ENCODE assay signal across 21 cellular contexts in the genomic region with DNA sequence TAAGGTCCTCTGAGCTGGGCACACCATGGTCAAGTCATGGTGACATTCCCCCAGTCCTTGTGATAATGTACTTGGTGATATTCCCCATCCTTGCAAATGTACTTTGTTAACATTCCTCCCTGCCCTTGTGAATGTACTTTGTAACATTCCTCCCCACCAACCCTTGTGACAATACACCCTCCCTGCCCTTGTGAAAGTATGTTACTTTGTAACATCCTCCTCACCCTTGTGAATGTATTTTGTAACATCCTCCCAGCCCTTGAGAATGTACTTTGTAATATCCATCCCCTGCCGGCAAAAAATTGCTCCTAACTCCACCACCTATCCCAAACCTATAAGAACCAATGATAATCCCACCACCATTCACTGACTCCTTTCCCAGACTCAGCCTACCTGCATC. TPM values are rescaled to one million over a fixed set of nuclear protein-coding genes. Genes with fewer than 3 reads are reported as not detected.
DNase-seq lines count a peak whose midpoint lies in the region; ATAC-seq and TF ChIP-seq lines count a peak whose summit lies in the region.
"Had no signal": no experiment of that assay in that cellular context is flagged by ENCODE, and none has a peak within 500 bp of the region (broad histone marks: within the 10 kb centered on the region; RNA-seq: fewer than 3 reads in every experiment).

No MANE protein-coding gene starts in this region.

- CTCF ChIA-PET in Caco-2 (lab: Charles Lee) = no interaction called here

- peaks cover 20% of the 10 kb centered on the region for H3K9me3 Mint-ChIP-seq in Caco-2 (ENCODE audit: unreplicated experiment)
- H3K9me3 Mint-ChIP-seq in central memory CD8-positive, alpha-beta T cell = no peaks in the 10 kb centered on the region
- H3K9me3 Mint-ChIP-seq in activated T-cell treated with anti-CD3 and anti-CD28 coated beads, Interleukin-2, amount 50 U/mL, for 24 hours = no peaks in the 10 kb centered on the region
- H3K9me3 Mint-ChIP-seq in neural progenitor cell = peaks cover 32% of the 10 kb centered on the region
- H3K9me3 Mint-ChIP-seq: CD4-positive, alpha-beta T cell had no signal

- H3K4me1 ChIP-seq in Caco-2 = no peaks in the 10 kb centered on the region
- no peaks in the 10 kb centered on the region for H3K4me1 ChIP-seq in mesenchymal stem cell (ENCODE audit: control insufficient read depth, insufficient read depth, low read depth, low read length)
- no peaks in the 10 kb centered on the region for H3K4me1 ChIP-seq in neural progenitor cell
- H3K4me1 ChIP-seq: A549, BE2C had no signal

- peaks cover 52% of the 10 kb centered on the region for H3K79me1 ChIP-seq in mesenchymal stem cell (replicated peaks; ENCODE audit: low read length, poor library complexity, severe bottlenecking)

- H3K79me2 ChIP-seq in neural progenitor cell (ENCODE audit: low read depth) = peaks cover 12% of the 10 kb centered on the region

- H3K36me3 Mint-ChIP-seq in Caco-2 (ENCODE audit: insufficient read depth, unreplicated experiment) (peaks cover 24% of the 10 kb centered on the region), neural progenitor cell (peaks cover 43% of the 10 kb centered on the region)
- H3K36me3 Mint-ChIP-seq in central memory CD8-positive, alpha-beta T cell (ENCODE audit: insufficient read depth) = peaks cover 3% of the 10 kb centered on the region
- peaks cover 70% of the 10 kb centered on the region for H3K36me3 Mint-ChIP-seq in activated T-cell treated with anti-CD3 and anti-CD28 coated beads, Interleukin-2, amount 50 U/mL, for 24 hours (ENCODE audit: low read depth)

- H3K4me2 ChIP-seq in mesenchymal stem cell (ENCODE audit: low read length, poor library complexity, severe bottlenecking) (no peak overlapping the region), neural progenitor cell (no peak overlapping the region)
- H3K4me2 ChIP-seq: A549 had no signal

- H3K4me3 Mint-ChIP-seq in Caco-2 (ENCODE audit: unreplicated experiment) (no peak overlapping the region), neural progenitor cell (no peak overlapping the region)
- no peak overlapping the region for H3K4me3 Mint-ChIP-seq in central memory CD8-positive, alpha-beta T cell
- no peak overlapping the region for H3K4me3 Mint-ChIP-seq in activated T-cell treated with anti-CD3 and anti-CD28 coated beads, Interleukin-2, amount 50 U/mL, for 24 hours
- H3K4me3 Mint-ChIP-seq: CD4-positive, alpha-beta T cell had no signal

- no peak overlapping the region for H2AFZ ChIP-seq in mesenchymal stem cell (ENCODE audit: low read depth, low read length)
- no peak overlapping the region for H2AFZ ChIP-seq in neural progenitor cell (replicated peaks)

- H3K27me3 Mint-ChIP-seq in Caco-2 (ENCODE audit: insufficient read depth, unreplicated experiment) = no peaks in the 10 kb centered on the region
- H3K27me3 Mint-ChIP-seq in central memory CD8-positive, alpha-beta T cell = no peaks in the 10 kb centered on the region
- no peaks in the 10 kb centered on the region for H3K27me3 Mint-ChIP-seq in activated T-cell treated with anti-CD3 and anti-CD28 coated beads, Interleukin-2, amount 50 U/mL, for 24 hours
- H3K27me3 Mint-ChIP-seq in neural progenitor cell (ENCODE audit: insufficient read depth, low read depth) = peaks cover 2% of the 10 kb centered on the region
- H3K27me3 Mint-ChIP-seq: CD4-positive, alpha-beta T cell had no signal

- no peak overlapping the region for H2AK5ac ChIP-seq in mesenchymal stem cell (ENCODE audit: low read length, severe bottlenecking)

- no peak overlapping the region for H2BK120ac ChIP-seq in mesenchymal stem cell (ENCODE audit: low read depth, low read length)

- no peak overlapping the region for H2BK12ac ChIP-seq in mesenchymal stem cell (ENCODE audit: low read length in 2 of 2)

- H3K23ac ChIP-seq in mesenchymal stem cell (ENCODE audit: low read length in 2 of 2) = no peak overlapping the region

- H3K36me3 ChIP-seq in Caco-2 (ENCODE audit: control insufficient read depth, insufficient read depth, low read length) (peaks cover 1% of the 10 kb centered on the region), mesenchymal stem cell (ENCODE audit: control insufficient read depth in 1 of 2, insufficient read depth in 2 of 2, low read depth in 1 of 2, low read length in 2 of 2) (peaks cover 5 to 8% of the 10 kb centered on the region in 2 experiments), neural progenitor cell (no peaks in the 10 kb centered on the region)

- ATAC-seq in central memory CD8-positive, alpha-beta T cell (replicated peaks; ENCODE audit: extremely low read depth, poor library complexity, severe bottlenecking) = no peak
- ATAC-seq: A549, HCT116 had no signal

- H3K4me1 Mint-ChIP-seq in Caco-2 (ENCODE audit: low read depth, unreplicated experiment) (peaks cover 10% of the 10 kb centered on the region), neural progenitor cell (no peaks in the 10 kb centered on the region)
- peaks cover 50% of the 10 kb centered on the region for H3K4me1 Mint-ChIP-seq in central memory CD8-positive, alpha-beta T cell
- peaks cover 51% of the 10 kb centered on the region for H3K4me1 Mint-ChIP-seq in activated T-cell treated with anti-CD3 and anti-CD28 coated beads, Interleukin-2, amount 50 U/mL, for 24 hours (ENCODE audit: low read depth)

- H3K4me3 ChIP-seq in AG10803 (ENCODE audit: low read length) (no peak overlapping the region), Caco-2 (ENCODE audit: low read depth, low read length) (no peak overlapping the region), mesenchymal stem cell (ENCODE audit: insufficient read depth in 1 of 2, low read depth in 1 of 2, low read length in 2 of 2) (no peak overlapping the region), neural progenitor cell (no peak overlapping the region)
- H3K4me3 ChIP-seq: A549, SK-N-MC had no signal

- TF ChIP-seq CTCF in AG10803 (conservative IDR thresholded peaks at IDR 0.05; ENCODE audit: low read length) (no peak), Caco-2 (IDR thresholded peaks at IDR 0.05; ENCODE audit: insufficient read depth in 1 of 2, low read depth in 1 of 2, low read length in 1 of 2, severe bottlenecking in 1 of 2, unreplicated experiment in 1 of 2) (no peak), neural progenitor cell (IDR thresholded peaks at IDR 0.05) (no peak)

- H4K20me1 ChIP-seq in neural progenitor cell (ENCODE audit: low read depth) = no peaks in the 10 kb centered on the region

- no TSS peak for BruUV-seq in Caco-2 (replicated peaks; lab: Mats Ljungman, UMichigan)

- no peak overlapping the region for H2BK5ac ChIP-seq in mesenchymal stem cell (ENCODE audit: low read depth, low read length, poor library complexity, severe bottlenecking)

- H3K27ac ChIP-seq in mesenchymal stem cell (ENCODE audit: low read length, poor library complexity, severe bottlenecking) (no peak overlapping the region), neural progenitor cell (no peak overlapping the region)
- H3K27ac ChIP-seq: A549, RWPE1, SK-N-MC had no signal

- H3K27me3 ChIP-seq in Caco-2 (replicated peaks; ENCODE audit: control insufficient read depth, insufficient read depth, low read length) = no peaks in the 10 kb centered on the region
- H3K27me3 ChIP-seq in mesenchymal stem cell (ENCODE audit: control insufficient read depth in 1 of 2, insufficient read depth in 1 of 2, low read length in 2 of 2) = no peaks in the 10 kb centered on the region
- no peaks in the 10 kb centered on the region for H3K27me3 ChIP-seq in neural progenitor cell
- H3K27me3 ChIP-seq: BE2C had no signal

- no peak overlapping the region for H4K8ac ChIP-seq in mesenchymal stem cell (ENCODE audit: low read length)

- WGBS in mesenchymal stem cell = 96% methylated on average over 1 of the region's 1 CpG

- intact Hi-C loops in Caco-2 (cut with micrococcal nuclease; ENCODE audit: unreplicated experiment) = no loop called here

- no peak overlapping the region for H2BK15ac ChIP-seq in mesenchymal stem cell (ENCODE audit: low read depth, poor library complexity, severe bottlenecking)

- no peak overlapping the region for H3K9ac ChIP-seq in mesenchymal stem cell (ENCODE audit: low read length)
- H3K9ac ChIP-seq in neural progenitor cell = no peak overlapping the region

- H3K27ac Mint-ChIP-seq in Caco-2 (ENCODE audit: unreplicated experiment) (peak overlapping the region; percentile 15), neural progenitor cell (no peak overlapping the region)
- H3K27ac Mint-ChIP-seq in central memory CD8-positive, alpha-beta T cell (ENCODE audit: low read depth) = peak overlapping the region; percentile 30
- no peak overlapping the region for H3K27ac Mint-ChIP-seq in activated T-cell treated with anti-CD3 and anti-CD28 coated beads, Interleukin-2, amount 50 U/mL, for 24 hours
- H3K27ac Mint-ChIP-seq: CD4-positive, alpha-beta T cell had no signal

- DNase-seq in AG10803 (ENCODE audit: low read depth) (peak; percentile 15), Caco-2 (no peak), mesenchymal stem cell (peak; percentile 16), neural progenitor cell (ENCODE audit: low spot score) (no peak), Kasumi-1 (lab: John Stamatoyannopoulos, UW) (no peak)
- DNase-seq in central memory CD8-positive, alpha-beta T cell (ENCODE audit: low spot score in 2 of 2) = no peak
- DNase-seq in activated T-cell treated with anti-CD3 and anti-CD28 coated beads, Interleukin-2, amount 50 U/mL, for 24 hours = no peak
- DNase-seq: BE2C; CD4-positive, alpha-beta T cell; NCI-H1092; NCI-H1436; NCI-H1930; NCI-H226; NCI-H510A treated with DMSO at 0.1 percent for 48 hours; NCI-H774; NK-92 treated with Interleukin-12 subunit alpha and Interleukin-12 subunit beta, amount 100 ng/mL, for 24 hours; SHP77 treated with DMSO at 0.1 percent for 48 hours had no signal

- H3K4ac ChIP-seq in mesenchymal stem cell (ENCODE audit: low read depth in 1 of 2, low read length in 2 of 2) = no peak overlapping the region

- H3K9me3 ChIP-seq in Caco-2 = peaks cover 6% of the 10 kb centered on the region; the same call in 1 of the 2 replicates
- H3K9me3 ChIP-seq in mesenchymal stem cell (ENCODE audit: control insufficient read depth, low read length) = no peaks in the 10 kb centered on the region
- H3K9me3 ChIP-seq in neural progenitor cell (ENCODE audit: low read depth) = no peaks in the 10 kb centered on the region
- H3K9me3 ChIP-seq: A549, BE2C had no signal

- no peak overlapping the region for H4K91ac ChIP-seq in mesenchymal stem cell (ENCODE audit: low read length)

- H3K14ac ChIP-seq in mesenchymal stem cell (ENCODE audit: low read length in 2 of 2) = no peak overlapping the region

- POLR2A ChIA-PET in Caco-2 (lab: Charles Lee) = no interaction called here

- H3F3A ChIP-seq in neural progenitor cell (ENCODE audit: low read depth) = no peaks in the 10 kb centered on the region

- H3K18ac ChIP-seq in mesenchymal stem cell (ENCODE audit: low read depth in 1 of 2, low read length in 2 of 2) = no peak overlapping the region

RNA-seq across cellular contexts. Expression of a gene that starts 53.3 kb away (rescaled TPM):
- 17.4 and 22.4 TPM in 2 replicates for total RNA-seq in Caco-2 (2022)
- polyA plus RNA-seq in mesenchymal stem cell (2013, experiment 1 of 2) = 3.1 TPM
- polyA plus RNA-seq in mesenchymal stem cell (2013, experiment 2 of 2) = 3.1 TPM
- total RNA-seq in neural progenitor cell (ENCODE audit: low replicate concordance) = 15.4 and 18.1 TPM in 2 replicates

Comparison
In these comparisons a context has a peak if more than half of its experiments do, and no peak if none do; other contexts are left out.
1. DNase-seq: peak in AG10803 (single experiment) and mesenchymal stem cell (single experiment); none in Caco-2 (0 of 2), central memory CD8-positive, alpha-beta T cell (0 of 2), activated T-cell treated with anti-CD3 and anti-CD28 coated beads, Interleukin-2, amount 50 U/mL, for 24 hours (single experiment), neural progenitor cell (single experiment) and Kasumi-1 (0 of 2).
2. H3K27ac Mint-ChIP-seq: peak in Caco-2 (single experiment) and central memory CD8-positive, alpha-beta T cell (single experiment); none in activated T-cell treated with anti-CD3 and anti-CD28 coated beads, Interleukin-2, amount 50 U/mL, for 24 hours (single experiment) and neural progenitor cell (single experiment).